10 cellular contexts compared by ENCODE assay signal in the genomic region with DNA sequence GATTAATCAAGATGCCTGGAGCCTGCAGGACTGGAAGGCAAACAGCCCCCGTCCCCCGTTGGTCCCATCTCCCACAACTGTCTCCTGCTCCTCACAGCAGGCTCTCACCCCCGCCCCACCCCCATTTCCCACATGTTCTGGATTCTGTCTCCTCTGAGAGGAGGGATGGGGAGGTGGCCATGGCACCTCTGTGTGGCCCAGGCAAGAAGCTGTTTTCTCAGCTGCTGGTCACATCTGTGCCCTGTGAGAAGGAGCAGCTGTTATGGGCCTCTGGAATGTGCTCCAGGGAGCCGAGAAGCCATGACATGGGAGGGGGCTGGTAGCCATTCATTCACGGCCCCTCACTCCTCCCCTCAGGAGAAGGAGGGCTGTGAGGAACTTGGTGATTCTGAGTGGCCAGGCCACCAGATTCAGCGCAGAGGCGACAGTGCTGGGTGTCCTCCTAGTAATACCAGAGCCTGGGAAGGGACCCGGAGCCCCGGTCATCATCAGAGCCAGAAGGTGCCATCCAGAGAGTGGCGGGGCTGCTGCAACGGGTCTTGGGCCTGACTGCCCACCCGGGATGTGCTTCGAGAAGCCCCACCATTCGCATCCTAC. TPM values are rescaled to one million over a fixed set of nuclear protein-coding genes. Genes with fewer than 3 reads are reported as not detected.
DNase-seq lines count a peak whose midpoint lies in the region; ATAC-seq, FAIRE-seq and TF ChIP-seq lines count a peak whose summit lies in the region.
"Had no signal": no experiment of that assay in that cellular context is flagged by ENCODE, and none has a peak within 500 bp of the region (broad histone marks: within the 10 kb centered on the region; RNA-seq: fewer than 3 reads in every experiment).

No MANE protein-coding gene starts in this region.

- 38 to 45% methylated on average over 14 of the region's 14 CpGs for WGBS in pancreas, 2 donors

- in situ Hi-C loops in HAP-1 (cut with MboI; ENCODE audit: low sequenced_read_pairs): no loop called here

- TF ChIP-seq CTCF in ascending aorta (IDR thresholded peaks at IDR 0.05) (no peak), pancreas (IDR thresholded peaks at IDR 0.05) (no peak)

- H3K4me1 ChIP-seq in HAP-1 (peaks cover 42% of the 10 kb centered on the region), ascending aorta (peaks cover 10 to 13% of the 10 kb centered on the region in 2 donors), pancreas (no peaks in the 10 kb centered on the region)

- H3K36me3 ChIP-seq in HAP-1 (replicated peaks) (peaks cover 22% of the 10 kb centered on the region), ascending aorta (peaks cover 0 to 18% of the 10 kb centered on the region in 2 donors), pancreas (no peaks in the 10 kb centered on the region)

- H3K27me3 ChIP-seq in HAP-1 (ENCODE audit: low read depth) (peaks cover 21% of the 10 kb centered on the region), ascending aorta (no peaks in the 10 kb centered on the region), pancreas (peaks cover 0 to 19% (median 3%) of the 10 kb centered on the region in 4 donors)

- H3K27ac ChIP-seq in ascending aorta (peak overlapping the region; percentile 71 to 78), pancreas (no peak overlapping the region)

- DNase-seq in HAP-1 (ENCODE audit: low spot score in 2 of 2): peak in 1 of 2 experiments; percentile 65
- no peak for DNase-seq in ascending aorta (ENCODE audit: low spot score in 2 of 2)
- peak; percentile 54 for DNase-seq in skeletal muscle cell (ENCODE audit: low read depth)
- no peak for DNase-seq in kidney tubule cell (ENCODE audit: low spot score)
- DNase-seq in kidney glomerular epithelial cell (lab: John Stamatoyannopoulos, UW): no peak
- DNase-seq in pancreas: no peak
- DNase-seq in NCI-H2029 (lab: John Stamatoyannopoulos, UW): no peak
- DNase-seq: activated T-cell treated with anti-CD3 and anti-CD28 coated beads, Interleukin-2, amount 50 U/mL, for 48 hours had no signal

- no peaks in the 10 kb centered on the region for H3K9me3 ChIP-seq in HAP-1
- H3K9me3 ChIP-seq in ascending aorta: no peaks in the 10 kb centered on the region
- no peaks in the 10 kb centered on the region for H3K9me3 ChIP-seq in pancreas

- ATAC-seq in pancreas: no peak

- H3K4me3 ChIP-seq in HAP-1 (peak overlapping the region; percentile 24), ascending aorta (peak overlapping the region; percentile 51 to 70), iPS-11a (ENCODE audit: low read depth, low read length) (peak overlapping the region; percentile 49), skeletal muscle cell (ENCODE audit: low read depth, low read length) (peak overlapping the region; percentile 62), pancreas (peak overlapping the region in 1 of 4 donors; percentile 34)

- intact Hi-C loops in ascending aorta (cut with DNase I): no loop called here
- intact Hi-C loops in pancreas (cut with DNase I): no loop called here

- FAIRE-seq in pancreas (lab: Jason Lieb, UNC): no peak
- FAIRE-seq: frontal cortex had no signal

RNA-seq across cellular contexts. Expression of a gene that starts 1.4 kb away (rescaled TPM):
- total RNA-seq in ascending aorta (74.1 TPM), pancreas (1 to 10 TPM; 1.1 to 7.6 (median 3.4) TPM)
- 1 to 10 TPM; 3.5 to 7.0 TPM for polyA plus RNA-seq in pancreas

RNA-seq across cellular contexts. Expression of a gene that starts 29.6 kb away (rescaled TPM):
- total RNA-seq in ascending aorta (not detected), pancreas (1 to 10 TPM in 3 of 6 donors, under 1 TPM in 3; 0.38 to 5.0 (median 1.2) TPM)
- 1 to 10 TPM; 3.3 to 4.0 TPM for polyA plus RNA-seq in pancreas

RNA-seq across cellular contexts. Expression of a gene that starts 33.9 kb away (rescaled TPM):
- not detected for total RNA-seq in ascending aorta
- under 1 TPM in 1 of 6 donors, not detected in 5; 0.12 TPM for total RNA-seq in pancreas
- polyA plus RNA-seq in pancreas: not detected

RNA-seq across cellular contexts. Expression of a gene that starts 52.5 kb away (rescaled TPM):
- 9.9 TPM for total RNA-seq in ascending aorta
- total RNA-seq in pancreas: 10 to 100 TPM; 16.8 to 22.6 (median 18.2) TPM
- polyA plus RNA-seq in pancreas: 10 to 100 TPM; 56.0 to 64.9 TPM

RNA-seq across cellular contexts. Expression of a gene that starts 52.8 kb away (rescaled TPM):
- total RNA-seq in ascending aorta (7.8 TPM), pancreas (10 to 100 TPM in 3 of 6 donors, 1 to 10 TPM in 3; 7.7 to 13.2 (median 9.6) TPM)
- 1 to 10 TPM; 5.2 to 8.8 TPM for polyA plus RNA-seq in pancreas

Comparison
In these comparisons a context has a peak if more than half of its experiments do, and no peak if none do; other contexts are left out.
1. H3K27ac ChIP-seq: peak in ascending aorta (2 of 2); none in pancreas (0 of 4).